ENCODE assay signal across 1 cellular context in genomic region chr5:150422075-150422474, GRCh38.
TF ChIP-seq lines count a peak whose summit lies in the region.

No MANE protein-coding gene starts in this region.

TF ChIP-seq in WTC11, 78 proteins besides CTCF, POLR2A, EP300 and RAD21 (continued from another document):
- TF ChIP-seq ZNF425 (CRISPR knock-in tag; conservative IDR thresholded peaks at IDR 0.05) (no peak), ETV6 (CRISPR knock-in tag; IDR thresholded peaks at IDR 0.05) (no peak), RELA (CRISPR knock-in tag; IDR thresholded peaks at IDR 0.05; ENCODE audit: borderline replicate concordance) (no peak), NR1H2 (CRISPR knock-in tag; IDR thresholded peaks at IDR 0.05) (no peak), SMAD4 (CRISPR knock-in tag; IDR thresholded peaks at IDR 0.05) (no peak), CREB1 (CRISPR knock-in tag; IDR thresholded peaks at IDR 0.05) (no peak), SP1 (CRISPR knock-in tag; conservative IDR thresholded peaks at IDR 0.05) (no peak), ARID4B (CRISPR knock-in tag; IDR thresholded peaks at IDR 0.05; ENCODE audit: borderline replicate concordance) (no peak)
TF ChIP-seq in WTC11: peak in this region for 0.
